Comparison of ENCODE assay signal across 22 cellular contexts in genomic region chr7:98378210-98378819, GRCh38. TPM values are rescaled to one million over a fixed set of nuclear protein-coding genes. Genes with fewer than 3 reads are reported as not detected.
"Had no signal": no experiment of that assay in that cellular context is flagged by ENCODE, and none has a peak within 500 bp of the region (broad histone marks: within the 10 kb centered on the region; RNA-seq: fewer than 3 reads in every experiment).

No MANE protein-coding gene starts in this region.

- H3K9me3 ChIP-seq: esophagus muscularis mucosa, mucosa of descending colon, upper lobe of right lung had no signal

- H3K36me3 ChIP-seq: esophagus muscularis mucosa, upper lobe of right lung had no signal

- H3K27ac ChIP-seq: esophagus muscularis mucosa, hepatocyte, upper lobe of right lung, VCaP had no signal

- DNase-seq: activated CD4-positive, alpha-beta T cell treated with anti-CD3 and anti-CD28 coated beads, Interleukin-2, amount 50 U/mL, for 1 hour; activated CD4-positive, CD25-positive, alpha-beta regulatory T cell treated with anti-CD3 and anti-CD28 coated beads, Interleukin-2, amount 50 U/mL, for 72 hours; activated CD8-positive, alpha-beta T cell treated with anti-CD3 and anti-CD28 coated beads, Interleukin-2, amount 10 ng/mL, durations not matched to agents 7 days and 5 days; activated gamma-delta T cell; activated naive CD4-positive, alpha-beta T cell treated with anti-CD3 and anti-CD28 coated beads, Interleukin-2, amount 50 U/mL, for 16 hours; activated naive CD8-positive, alpha-beta T cell treated with anti-CD3 and anti-CD28 coated beads, Interleukin-2, amount 50 U/mL, for 24 hours; caudate nucleus; dermis blood vessel endothelial cell; effector CD8-positive, alpha-beta T cell; glutamatergic neuron; mucosa of descending colon; nucleus accumbens; posterior cingulate gyrus; retina; stimulated activated CD4-positive, alpha-beta T cell treated with anti-CD3 and anti-CD28 coated beads, Interleukin-4, amount 100 ng/mL, for 1 hour; stimulated activated naive CD4-positive, alpha-beta T cell; T-cell; upper lobe of right lung had no signal

- H3K27me3 ChIP-seq: esophagus muscularis mucosa, hepatocyte, upper lobe of right lung had no signal

- ATAC-seq: activated CD8-positive, alpha-beta T cell treated with anti-CD3 and anti-CD28 coated beads, Interleukin-2, amount 10 ng/mL, durations not matched to agents 7 days and 5 days; activated naive CD8-positive, alpha-beta T cell treated with anti-CD3 and anti-CD28 coated beads, Interleukin-2, amount 50 U/mL, for 24 hours; mucosa of descending colon; T-cell; upper lobe of right lung had no signal

- H2AFZ ChIP-seq: hepatocyte had no signal

- H3K4me2 ChIP-seq: hepatocyte had no signal

- H3K4me3 ChIP-seq: esophagus muscularis mucosa, hepatocyte, mucosa of descending colon, upper lobe of right lung had no signal

- H3K4me1 ChIP-seq: esophagus muscularis mucosa, upper lobe of right lung had no signal

RNA-seq across cellular contexts. Expression of gene BAIAP2L1, which starts 22.6 kb away (rescaled TPM):
- polyA plus RNA-seq: neural cell had no signal
